ENCODE assay signal across 23 cellular contexts in the genomic region with DNA sequence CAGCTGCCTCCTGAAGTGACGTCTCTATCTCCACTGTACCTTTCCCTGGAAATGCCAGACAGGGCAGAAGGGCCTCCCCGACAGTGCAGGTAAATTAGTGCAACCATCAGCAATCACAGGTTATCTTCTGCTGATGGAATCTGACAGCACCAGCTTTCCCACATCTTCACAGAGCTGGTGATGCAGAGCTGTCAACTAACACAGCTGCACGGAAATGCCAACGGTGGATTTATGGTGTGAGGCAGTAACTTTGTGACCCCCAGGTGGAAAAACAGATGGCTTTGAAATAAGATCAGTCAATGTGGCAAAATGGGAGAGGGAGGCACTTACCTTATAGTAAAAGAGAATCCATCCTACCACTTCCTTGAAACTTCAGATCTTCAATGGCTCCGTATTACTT.
DNase-seq lines count a peak whose midpoint lies in the region; ATAC-seq and TF ChIP-seq lines count a peak whose summit lies in the region.
"Had no signal": no experiment of that assay in that cellular context is flagged by ENCODE, and none has a peak within 500 bp of the region (broad histone marks: within the 10 kb centered on the region; RNA-seq: fewer than 3 reads in every experiment).

No MANE protein-coding gene starts in this region.

- no peak overlapping the region for H3K4me3 Mint-ChIP-seq in activated T-helper 1 cell treated with anti-CD3 and anti-CD28 coated beads, Interleukin-12 subunit alpha, Interleukin-12 subunit beta, Interleukin-2, Interleukin-4 antibody, amounts not matched to agents 30 ng/mL and 10 ng/mL and 1 ng/mL, durations not matched to agents 14 hours and 24 hours and 36 hours
- H3K4me3 Mint-ChIP-seq: activated CD8-positive, alpha-beta T cell treated with anti-CD3 and anti-CD28 coated beads, Interleukin-2, amount 10 ng/mL, durations not matched to agents 7 days and 5 days; CD8-positive, alpha-beta T cell; effector memory CD8-positive, alpha-beta T cell had no signal

- H3K27me3 ChIP-seq in hepatocyte, result no peaks in the 10 kb centered on the region
- H3K27me3 ChIP-seq in skeletal muscle satellite cell (ENCODE audit: control insufficient read depth, insufficient read depth, low read length), result no peaks in the 10 kb centered on the region
- H3K27me3 ChIP-seq: esophagus squamous epithelium, neutrophil had no signal

- DNase-seq in NCI-H82 (lab: John Stamatoyannopoulos, UW) (peak; percentile 38), NCI-H82 treated with DMSO at 0.1 percent for 48 hours (lab: John Stamatoyannopoulos, UW; ENCODE audit: unreplicated experiment) (no peak), SHP77 (lab: John Stamatoyannopoulos, UW) (peak; percentile 2 to 30), hepatocyte (ENCODE audit: low spot score) (peak; percentile 28), left colon (no peak)
- no peak for DNase-seq in stimulated activated CD4-positive, alpha-beta T cell treated with anti-CD3 and anti-CD28 coated beads, Interleukin-15, amount 100 ng/mL, for 24 hours
- no peak for DNase-seq in activated T-helper 1 cell treated with anti-CD3 and anti-CD28 coated beads, Interleukin-12 subunit alpha, Interleukin-12 subunit beta, Interleukin-2, Interleukin-4 antibody, amounts not matched to agents 30 ng/mL and 10 ng/mL and 1 ng/mL, durations not matched to agents 14 hours and 24 hours and 36 hours (ENCODE audit: low spot score)
- DNase-seq: 8988T; activated CD8-positive, alpha-beta T cell treated with anti-CD3 and anti-CD28 coated beads, Interleukin-2, amount 10 ng/mL, durations not matched to agents 7 days and 5 days; activated gamma-delta T cell; activated T-cell treated with anti-CD3 and anti-CD28 coated beads for 4 hours; CD8-positive, alpha-beta T cell; DMS53; effector memory CD8-positive, alpha-beta T cell; esophagus squamous epithelium; GF-D8; NCI-H1694; NCI-H748 treated with DMSO at 0.1 percent for 48 hours; stimulated activated CD4-positive, alpha-beta T cell treated with anti-CD3 and anti-CD28 coated beads, Interleukin-2, amount 100 ng/mL, for 24 hours had no signal

- no peaks in the 10 kb centered on the region for H3K79me2 ChIP-seq in hepatocyte

- no peaks in the 10 kb centered on the region for H3K4me1 Mint-ChIP-seq in activated T-helper 1 cell treated with anti-CD3 and anti-CD28 coated beads, Interleukin-12 subunit alpha, Interleukin-12 subunit beta, Interleukin-2, Interleukin-4 antibody, amounts not matched to agents 30 ng/mL and 10 ng/mL and 1 ng/mL, durations not matched to agents 14 hours and 24 hours and 36 hours (ENCODE audit: low read depth)

- H3K4me3 ChIP-seq in hepatocyte (no peak overlapping the region), skeletal muscle satellite cell (ENCODE audit: low read length) (no peak overlapping the region)
- H3K4me3 ChIP-seq: esophagus squamous epithelium, lung had no signal

- peaks cover 8% of the 10 kb centered on the region for H3K9me3 Mint-ChIP-seq in activated T-helper 1 cell treated with anti-CD3 and anti-CD28 coated beads, Interleukin-12 subunit alpha, Interleukin-12 subunit beta, Interleukin-2, Interleukin-4 antibody, amounts not matched to agents 30 ng/mL and 10 ng/mL and 1 ng/mL, durations not matched to agents 14 hours and 24 hours and 36 hours
- H3K9me3 Mint-ChIP-seq: CD8-positive, alpha-beta T cell; effector memory CD8-positive, alpha-beta T cell had no signal

- H3K36me3 ChIP-seq in hepatocyte (replicated peaks; ENCODE audit: insufficient read depth, low read depth), result no peaks in the 10 kb centered on the region
- H3K36me3 ChIP-seq in skeletal muscle satellite cell (ENCODE audit: insufficient read depth, low read length), result no peaks in the 10 kb centered on the region
- H3K36me3 ChIP-seq: esophagus squamous epithelium, neutrophil had no signal

- H3K9me3 ChIP-seq in hepatocyte (ENCODE audit: low read depth) (no peaks in the 10 kb centered on the region), skeletal muscle satellite cell (replicated peaks; ENCODE audit: low read length) (no peaks in the 10 kb centered on the region)
- H3K9me3 ChIP-seq: esophagus squamous epithelium, neutrophil had no signal

- H3K4me2 ChIP-seq in hepatocyte (peak overlapping the region; percentile 19), skeletal muscle satellite cell (ENCODE audit: low read length) (peak overlapping the region; percentile 14)
- H3K4me2 ChIP-seq: KMS-11 had no signal

- H3K36me3 Mint-ChIP-seq in activated T-helper 1 cell treated with anti-CD3 and anti-CD28 coated beads, Interleukin-12 subunit alpha, Interleukin-12 subunit beta, Interleukin-2, Interleukin-4 antibody, amounts not matched to agents 30 ng/mL and 10 ng/mL and 1 ng/mL, durations not matched to agents 14 hours and 24 hours and 36 hours (ENCODE audit: low read depth), result peaks cover 16% of the 10 kb centered on the region
- H3K36me3 Mint-ChIP-seq: CD8-positive, alpha-beta T cell had no signal

- H3K4me1 ChIP-seq in hepatocyte (ENCODE audit: insufficient read depth) (peaks cover 23% of the 10 kb centered on the region), skeletal muscle satellite cell (ENCODE audit: control insufficient read depth, insufficient read depth, low read length) (peaks cover 42% of the 10 kb centered on the region)

- H3K9ac ChIP-seq in skeletal muscle satellite cell (ENCODE audit: low read depth, low read length), result no peak overlapping the region
- H3K9ac ChIP-seq: KMS-11 had no signal

- no peak overlapping the region for H3K27ac Mint-ChIP-seq in activated T-helper 1 cell treated with anti-CD3 and anti-CD28 coated beads, Interleukin-12 subunit alpha, Interleukin-12 subunit beta, Interleukin-2, Interleukin-4 antibody, amounts not matched to agents 30 ng/mL and 10 ng/mL and 1 ng/mL, durations not matched to agents 14 hours and 24 hours and 36 hours
- H3K27ac Mint-ChIP-seq: activated CD8-positive, alpha-beta T cell treated with anti-CD3 and anti-CD28 coated beads, Interleukin-2, amount 10 ng/mL, durations not matched to agents 7 days and 5 days; CD8-positive, alpha-beta T cell; effector memory CD8-positive, alpha-beta T cell had no signal

- intact Hi-C loops in left colon (cut with DNase I, micrococcal nuclease), result no loop called here
- intact Hi-C loops in activated T-helper 1 cell treated with anti-CD3 and anti-CD28 coated beads, Interleukin-12 subunit alpha, Interleukin-12 subunit beta, Interleukin-2, Interleukin-4 antibody, amounts not matched to agents 30 ng/mL and 10 ng/mL and 1 ng/mL, durations not matched to agents 14 hours and 24 hours and 36 hours (cut with micrococcal nuclease), result loop anchor here (5.0 kb wide), 2 partner anchors 98 to 403 kb away; no protein-coding TSS in a partner anchor

- no peak for TF ChIP-seq CTCF in hepatocyte (IDR thresholded peaks at IDR 0.05; ENCODE audit: poor library complexity)

- ATAC-seq in left colon, result no peak
- ATAC-seq: activated CD8-positive, alpha-beta T cell treated with anti-CD3 and anti-CD28 coated beads, Interleukin-2, amount 10 ng/mL, durations not matched to agents 7 days and 5 days; CD8-positive, alpha-beta T cell; effector memory CD8-positive, alpha-beta T cell had no signal

- H4K20me1 ChIP-seq in hepatocyte (ENCODE audit: insufficient read depth, poor library complexity, severe bottlenecking), result no peaks in the 10 kb centered on the region

- WGBS in hepatocyte (ENCODE audit: low lambda C conversion rate, missing lambda C conversion rate), result 39% methylated on average over 5 of the region's 5 CpGs

- no peaks in the 10 kb centered on the region for H3K9me2 ChIP-seq in hepatocyte (replicated peaks; ENCODE audit: insufficient read depth)

- no peak overlapping the region for H2AFZ ChIP-seq in hepatocyte

- H3K27ac ChIP-seq in hepatocyte, result peak overlapping the region; percentile 90
- H3K27ac ChIP-seq: esophagus squamous epithelium, KMS-11, neutrophil had no signal

- H3K27me3 Mint-ChIP-seq in activated T-helper 1 cell treated with anti-CD3 and anti-CD28 coated beads, Interleukin-12 subunit alpha, Interleukin-12 subunit beta, Interleukin-2, Interleukin-4 antibody, amounts not matched to agents 30 ng/mL and 10 ng/mL and 1 ng/mL, durations not matched to agents 14 hours and 24 hours and 36 hours (ENCODE audit: insufficient read depth), result no peaks in the 10 kb centered on the region
- H3K27me3 Mint-ChIP-seq: effector memory CD8-positive, alpha-beta T cell had no signal

Comparison
In these comparisons a context has a peak if more than half of its experiments do, and no peak if none do; other contexts are left out.
1. DNase-seq: peak in NCI-H82 (single experiment), SHP77 (2 of 2) and hepatocyte (single experiment); none in NCI-H82 treated with DMSO at 0.1 percent for 48 hours (single experiment), stimulated activated CD4-positive, alpha-beta T cell treated with anti-CD3 and anti-CD28 coated beads, Interleukin-15, amount 100 ng/mL, for 24 hours (single experiment), left colon (0 of 2) and activated T-helper 1 cell treated with anti-CD3 and anti-CD28 coated beads, Interleukin-12 subunit alpha, Interleukin-12 subunit beta, Interleukin-2, Interleukin-4 antibody, amounts not matched to agents 30 ng/mL and 10 ng/mL and 1 ng/mL, durations not matched to agents 14 hours and 24 hours and 36 hours (single experiment).